Comparison of ENCODE assay signal across 16 cellular contexts in the genomic region with DNA sequence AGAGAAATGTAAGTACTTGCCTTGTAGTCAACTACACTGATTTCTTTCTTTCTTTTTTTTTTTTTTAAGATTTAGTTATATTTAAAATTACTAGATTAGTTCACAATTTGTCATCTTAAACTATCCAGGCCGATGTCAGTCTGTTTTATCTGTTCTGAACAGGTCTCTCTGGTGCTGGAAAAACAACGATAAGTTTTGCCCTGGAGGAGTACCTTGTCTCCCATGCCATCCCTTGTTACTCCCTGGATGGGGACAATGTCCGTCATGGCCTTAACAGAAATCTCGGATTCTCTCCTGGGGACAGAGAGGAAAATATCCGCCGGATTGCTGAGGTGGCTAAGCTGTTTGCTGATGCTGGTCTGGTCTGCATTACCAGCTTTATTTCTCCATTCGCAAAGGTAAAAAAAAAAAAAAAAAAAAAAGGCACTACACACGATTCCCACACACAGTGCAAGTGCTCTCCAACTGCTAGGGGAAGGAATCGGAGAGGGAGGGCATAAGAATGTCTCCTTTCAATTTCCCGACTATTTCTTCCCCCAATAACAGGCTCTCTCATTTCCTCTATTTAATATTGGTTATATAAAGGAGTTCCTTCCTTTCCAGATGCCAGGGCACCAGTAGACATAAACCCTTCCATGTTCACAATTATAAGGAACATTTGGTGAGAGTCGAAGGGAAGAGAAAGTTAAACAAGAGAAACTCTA.
"Had no signal": no experiment of that assay in that cellular context is flagged by ENCODE, and none has a peak within 500 bp of the region (broad histone marks: within the 10 kb centered on the region; RNA-seq: fewer than 3 reads in every experiment).

No MANE protein-coding gene starts in this region.

- H3K36me3 Mint-ChIP-seq: neural progenitor cell; stimulated activated memory B cell treated with anti-CD40 and anti-IgM and Interleukin-4, amounts not matched to agents 10 μg/mL and 1 μg/mL and 100 μg/mL, for 72 hours had no signal

- FAIRE-seq: astrocyte had no signal

- H3K27ac ChIP-seq: neural progenitor cell had no signal

- H3K27me3 ChIP-seq: neural progenitor cell, thyroid gland, uterus had no signal

- ATAC-seq: activated naive CD8-positive, alpha-beta T cell treated with anti-CD3 and anti-CD28 coated beads, Interleukin-2, amount 50 U/mL, for 24 hours; esophagus mucosa; stimulated activated memory B cell treated with anti-CD40 and anti-IgM and Interleukin-4, amounts not matched to agents 10 μg/mL and 1 μg/mL and 100 μg/mL, for 72 hours had no signal

- H3K27me3 Mint-ChIP-seq: activated naive CD8-positive, alpha-beta T cell treated with anti-CD3 and anti-CD28 coated beads, Interleukin-2, amount 50 U/mL, for 24 hours had no signal

- H2AFZ ChIP-seq: neural progenitor cell had no signal

- H3K36me3 ChIP-seq: neural progenitor cell, thyroid gland, uterus had no signal

- H3K9me3 Mint-ChIP-seq: activated naive CD8-positive, alpha-beta T cell treated with anti-CD3 and anti-CD28 coated beads, Interleukin-2, amount 50 U/mL, for 24 hours; neural progenitor cell; stimulated activated memory B cell treated with anti-CD40 and anti-IgM and Interleukin-4, amounts not matched to agents 10 μg/mL and 1 μg/mL and 100 μg/mL, for 72 hours had no signal

- H3K4me2 ChIP-seq: neural progenitor cell had no signal

- H3K9me3 ChIP-seq: thyroid gland, uterus had no signal

- H3K9ac ChIP-seq: neural progenitor cell had no signal

- H3K4me3 ChIP-seq: neural progenitor cell, thyroid gland, uterus had no signal

- H3K4me1 ChIP-seq: neural progenitor cell, uterus had no signal

- H3K4me3 Mint-ChIP-seq: activated naive CD8-positive, alpha-beta T cell treated with anti-CD3 and anti-CD28 coated beads, Interleukin-2, amount 50 U/mL, for 24 hours; neural progenitor cell; stimulated activated memory B cell treated with anti-CD40 and anti-IgM and Interleukin-4, amounts not matched to agents 10 μg/mL and 1 μg/mL and 100 μg/mL, for 72 hours had no signal

- H3K27ac Mint-ChIP-seq: activated naive CD8-positive, alpha-beta T cell treated with anti-CD3 and anti-CD28 coated beads, Interleukin-2, amount 50 U/mL, for 24 hours; neural progenitor cell; stimulated activated memory B cell treated with anti-CD40 and anti-IgM and Interleukin-4, amounts not matched to agents 10 μg/mL and 1 μg/mL and 100 μg/mL, for 72 hours had no signal

- H3K4me1 Mint-ChIP-seq: activated naive CD8-positive, alpha-beta T cell treated with anti-CD3 and anti-CD28 coated beads, Interleukin-2, amount 50 U/mL, for 24 hours; neural progenitor cell had no signal

- DNase-seq: activated CD4-positive, alpha-beta T cell treated with anti-CD3 and anti-CD28 coated beads for 1 hour; activated CD4-positive, alpha-beta T cell treated with anti-CD3 and anti-CD28 coated beads, Interleukin-2, amount 50 U/mL, for 4 hours; activated naive CD4-positive, alpha-beta T cell treated with Interleukin-2 at 50 U/mL for 16 hours; activated naive CD8-positive, alpha-beta T cell treated with anti-CD3 and anti-CD28 coated beads, Interleukin-2, amount 50 U/mL, for 24 hours; activated T-cell treated with anti-CD3 and anti-CD28 coated beads for 4 hours; kidney glomerular epithelial cell; midbrain; stimulated activated CD4-positive, alpha-beta T cell treated with anti-CD3 and anti-CD28 coated beads, Interleukin-2, amount 100 ng/mL, for 48 hours; T-helper 1 cell; T1000; thyroid gland; uterus had no signal
